In genomic region chr20:1225263-1225728, GRCh38 we compare ENCODE assay signal across 1 cellular context.
TF ChIP-seq lines count a peak whose summit lies in the region.

No MANE protein-coding gene starts in this region.

TF ChIP-seq in HepG2, 621 proteins besides CTCF, POLR2A, EP300 and RAD21 (continued from another document):
- TF ChIP-seq ZBTB40 (IDR thresholded peaks at IDR 0.05) (no peak), ZBTB40 (CRISPR knock-in tag; IDR thresholded peaks at IDR 0.05) (no peak), RXRA (CRISPR knock-in tag; IDR thresholded peaks at IDR 0.05) (0 out of 2 replicates have a peak, but pooled peaks have one; percentile 38), SP2 (CRISPR knock-in tag; IDR thresholded peaks at IDR 0.05) (0 out of 2 replicates have a peak, but pooled peaks have one; percentile 38), ZNF282 (IDR thresholded peaks at IDR 0.05; ENCODE audit: partially characterized antibody) (no peak), ZNF768 (CRISPR knock-in tag; IDR thresholded peaks at IDR 0.05) (peak; percentile 30; the same call in 1 of the 2 replicates), TOPORS (CRISPR knock-in tag; IDR thresholded peaks at IDR 0.05) (no peak), ZFX (CRISPR knock-in tag; IDR thresholded peaks at IDR 0.05; ENCODE audit: low read depth) (0 out of 2 replicates have a peak, but pooled peaks have one; percentile 14), NONO (IDR thresholded peaks at IDR 0.05) (no peak), NONO (CRISPR knock-in tag; conservative IDR thresholded peaks at IDR 0.05) (no peak), MYNN (CRISPR knock-in tag; IDR thresholded peaks at IDR 0.05; ENCODE audit: low read depth) (no peak), MATR3 (CRISPR knock-in tag; IDR thresholded peaks at IDR 0.05) (no peak), ONECUT2 (CRISPR knock-in tag; IDR thresholded peaks at IDR 0.05) (no peak), SP4 (CRISPR knock-in tag; IDR thresholded peaks at IDR 0.05) (peak; percentile 64; the same call in 1 of the 2 replicates), ZSCAN25 (CRISPR knock-in tag; IDR thresholded peaks at IDR 0.05) (peak; percentile 86), ZNF225 (CRISPR knock-in tag; IDR thresholded peaks at IDR 0.05) (0 out of 2 replicates have a peak, but pooled peaks have one; percentile 52), ZNF800 (CRISPR knock-in tag; IDR thresholded peaks at IDR 0.05) (no peak), ZNF274 (CRISPR knock-in tag; IDR thresholded peaks at IDR 0.05) (no peak), TARDBP (CRISPR knock-in tag; IDR thresholded peaks at IDR 0.05) (no peak), ARID5B (CRISPR knock-in tag; IDR thresholded peaks at IDR 0.05) (0 out of 2 replicates have a peak, but pooled peaks have one; percentile 5), MEF2D (CRISPR knock-in tag; IDR thresholded peaks at IDR 0.05) (no peak), ZNF263 (CRISPR knock-in tag; IDR thresholded peaks at IDR 0.05) (peak; percentile 74), SPEN (CRISPR knock-in tag; IDR thresholded peaks at IDR 0.05; ENCODE audit: low read depth) (no peak; the same call in none of the 2 replicates), MAX (IDR thresholded peaks at IDR 0.05) (0 out of 2 replicates have a peak, but pooled peaks have one; percentile 4), TMF1 (CRISPR knock-in tag; IDR thresholded peaks at IDR 0.05; ENCODE audit: low read depth) (0 out of 2 replicates have a peak, but pooled peaks have one; percentile 34), ZSCAN31 (CRISPR knock-in tag; IDR thresholded peaks at IDR 0.05; ENCODE audit: low read depth) (no peak), ZNF781 (CRISPR knock-in tag; IDR thresholded peaks at IDR 0.05; ENCODE audit: borderline replicate concordance, not compliant biosample characterization) (no peak), ARNT (IDR thresholded peaks at IDR 0.05) (no peak), ZNF275 (CRISPR knock-in tag; IDR thresholded peaks at IDR 0.05; ENCODE audit: borderline replicate concordance) (no peak), RCOR2 (CRISPR knock-in tag; IDR thresholded peaks at IDR 0.05) (no peak), SNAPC5 (CRISPR knock-in tag; IDR thresholded peaks at IDR 0.05; ENCODE audit: borderline replicate concordance) (no peak), ZBTB20 (CRISPR knock-in tag; IDR thresholded peaks at IDR 0.05; ENCODE audit: borderline replicate concordance, low read depth) (no peak)
TF ChIP-seq in HepG2: peak in this region for 35.
